Comparison of ENCODE assay signal across 8 cellular contexts in the genomic region with DNA sequence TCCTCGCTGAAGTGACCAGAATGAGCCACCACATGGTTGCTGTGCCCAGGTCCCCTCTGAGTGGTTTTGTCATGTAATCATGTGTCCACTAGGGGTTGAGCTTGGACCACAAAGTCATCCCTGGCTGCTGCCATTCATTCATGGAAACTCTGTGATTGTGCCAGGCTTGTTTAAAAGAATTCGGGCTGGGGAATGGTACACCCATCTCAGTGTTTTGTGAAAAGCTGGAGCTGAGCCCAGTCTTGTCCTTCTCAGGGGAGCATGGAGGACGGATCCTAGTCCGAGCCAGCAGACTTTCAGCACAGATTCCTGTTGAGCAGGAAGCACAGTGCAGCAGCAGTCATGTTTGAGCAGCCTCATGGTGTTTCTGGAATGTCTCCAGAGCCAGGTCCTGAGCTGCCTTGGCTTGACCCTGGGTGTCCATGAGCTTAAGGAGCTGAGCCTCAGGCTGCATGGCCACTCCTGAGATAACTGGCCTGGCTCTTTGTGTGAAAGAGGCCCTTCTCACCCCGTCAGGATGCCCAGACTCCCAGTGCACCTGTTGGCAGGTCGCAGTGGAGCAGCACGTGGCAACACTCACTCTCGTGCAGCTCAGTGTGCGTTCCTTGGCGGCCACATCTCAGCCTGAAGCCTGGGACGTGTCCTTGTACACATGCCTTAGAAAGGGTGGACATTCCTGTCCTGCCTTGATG.
DNase-seq lines count a peak whose midpoint lies in the region; ATAC-seq and TF ChIP-seq lines count a peak whose summit lies in the region.

No MANE protein-coding gene starts in this region.

- POLR2A ChIA-PET in HEK293 (lab: Yijun Ruan, JAX): interaction anchor here (0.8 kb wide), 1 partner anchor 311 kb away, joined by 3 read pairs; no protein-coding TSS in a partner anchor

- no peak overlapping the region for H3K4me3 Mint-ChIP-seq in stimulated activated memory B cell treated with anti-CD40 and anti-IgM and Interleukin-4, amounts not matched to agents 10 μg/mL and 1 μg/mL and 100 μg/mL, for 72 hours

- DNase-seq in CMK (ENCODE audit: low read depth) (peak; percentile 7), NCI-H82 (lab: John Stamatoyannopoulos, UW) (peak; percentile 86), T47D (ENCODE audit: low read depth in 1 of 2, low spot score in 1 of 2) (peak; percentile 58 to 89), inferior parietal cortex (ENCODE audit: extremely low spot score) (peak; percentile 82), activated gamma-delta T cell (lab: John Stamatoyannopoulos, UW) (no peak), KG1 (lab: John Stamatoyannopoulos, UW) (no peak)

- H3K36me3 ChIP-seq in HEK293 (ENCODE audit: control insufficient read depth in 2 of 2, insufficient read depth in 1 of 2, low read length in 2 of 2): no peaks in the 10 kb centered on the region

- H3K9me3 ChIP-seq in HEK293 (ENCODE audit: control insufficient read depth, insufficient read depth, low read depth, low read length): no peaks in the 10 kb centered on the region

- no peaks in the 10 kb centered on the region for H3K4me1 ChIP-seq in HEK293 (ENCODE audit: control insufficient read depth, insufficient read depth, low read length)

- in situ Hi-C loops in T47D (cut with HindIII; ENCODE audit: low pct_unique_long_range_greater_than_20kb, low sequenced_read_pairs): no loop called here

- H3K27ac Mint-ChIP-seq in stimulated activated memory B cell treated with anti-CD40 and anti-IgM and Interleukin-4, amounts not matched to agents 10 μg/mL and 1 μg/mL and 100 μg/mL, for 72 hours: no peak overlapping the region

- no peaks in the 10 kb centered on the region for H3K36me3 Mint-ChIP-seq in stimulated activated memory B cell treated with anti-CD40 and anti-IgM and Interleukin-4, amounts not matched to agents 10 μg/mL and 1 μg/mL and 100 μg/mL, for 72 hours

- TF ChIP-seq CTCF in HEK293 (tag by site-specific recombination; IDR thresholded peaks at IDR 0.05): peak; percentile 39; the same call in 1 of the 2 replicates

- H3K4me1 Mint-ChIP-seq in stimulated activated memory B cell treated with anti-CD40 and anti-IgM and Interleukin-4, amounts not matched to agents 10 μg/mL and 1 μg/mL and 100 μg/mL, for 72 hours: no peaks in the 10 kb centered on the region

- CTCF ChIA-PET in HEK293 (lab: Yijun Ruan, JAX): interaction anchor here (0.5 to 4.4 kb wide), 22 partner anchors 9 to 828 kb away, joined by 3 to 35 read pairs (median 3); no protein-coding TSS in a partner anchor

- peak; percentile 46 for ATAC-seq in stimulated activated memory B cell treated with anti-CD40 and anti-IgM and Interleukin-4, amounts not matched to agents 10 μg/mL and 1 μg/mL and 100 μg/mL, for 72 hours

- no peak overlapping the region for H3K27ac ChIP-seq in HEK293 (ENCODE audit: extremely low read depth, low read depth, low read length)

- H3K4me3 ChIP-seq in HEK293 (ENCODE audit: low read depth, low read length): no peak overlapping the region

- H3K9me3 Mint-ChIP-seq in stimulated activated memory B cell treated with anti-CD40 and anti-IgM and Interleukin-4, amounts not matched to agents 10 μg/mL and 1 μg/mL and 100 μg/mL, for 72 hours: no peaks in the 10 kb centered on the region

- no peaks in the 10 kb centered on the region for H3K27me3 Mint-ChIP-seq in stimulated activated memory B cell treated with anti-CD40 and anti-IgM and Interleukin-4, amounts not matched to agents 10 μg/mL and 1 μg/mL and 100 μg/mL, for 72 hours

TF ChIP-seq in HEK293, 187 proteins besides CTCF, POLR2A, EP300 and RAD21:
- no peak for TF ChIP-seq ZNF768 (tag by site-specific recombination; IDR thresholded peaks at IDR 0.05)
- no peak for TF ChIP-seq ZNF302 (tag by site-specific recombination; IDR thresholded peaks at IDR 0.05; ENCODE audit: low read depth)
- 0 out of 2 replicates have a peak, but pooled peaks have one; percentile 22 for TF ChIP-seq ZIC2 (tag by site-specific recombination; IDR thresholded peaks at IDR 0.05)
- TF ChIP-seq, protein P1, sequence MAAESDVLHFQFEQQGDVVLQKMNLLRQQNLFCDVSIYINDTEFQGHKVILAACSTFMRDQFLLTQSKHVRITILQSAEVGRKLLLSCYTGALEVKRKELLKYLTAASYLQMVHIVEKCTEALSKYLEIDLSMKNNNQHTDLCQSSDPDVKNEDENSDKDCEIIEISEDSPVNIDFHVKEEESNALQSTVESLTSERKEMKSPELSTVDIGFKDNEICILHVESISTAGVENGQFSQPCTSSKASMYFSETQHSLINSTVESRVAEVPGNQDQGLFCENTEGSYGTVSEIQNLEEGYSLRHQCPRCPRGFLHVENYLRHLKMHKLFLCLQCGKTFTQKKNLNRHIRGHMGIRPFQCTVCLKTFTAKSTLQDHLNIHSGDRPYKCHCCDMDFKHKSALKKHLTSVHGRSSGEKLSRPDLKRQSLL (tag by site-specific recombination; IDR thresholded peaks at IDR 0.05): no peak
- TF ChIP-seq, protein P2, sequence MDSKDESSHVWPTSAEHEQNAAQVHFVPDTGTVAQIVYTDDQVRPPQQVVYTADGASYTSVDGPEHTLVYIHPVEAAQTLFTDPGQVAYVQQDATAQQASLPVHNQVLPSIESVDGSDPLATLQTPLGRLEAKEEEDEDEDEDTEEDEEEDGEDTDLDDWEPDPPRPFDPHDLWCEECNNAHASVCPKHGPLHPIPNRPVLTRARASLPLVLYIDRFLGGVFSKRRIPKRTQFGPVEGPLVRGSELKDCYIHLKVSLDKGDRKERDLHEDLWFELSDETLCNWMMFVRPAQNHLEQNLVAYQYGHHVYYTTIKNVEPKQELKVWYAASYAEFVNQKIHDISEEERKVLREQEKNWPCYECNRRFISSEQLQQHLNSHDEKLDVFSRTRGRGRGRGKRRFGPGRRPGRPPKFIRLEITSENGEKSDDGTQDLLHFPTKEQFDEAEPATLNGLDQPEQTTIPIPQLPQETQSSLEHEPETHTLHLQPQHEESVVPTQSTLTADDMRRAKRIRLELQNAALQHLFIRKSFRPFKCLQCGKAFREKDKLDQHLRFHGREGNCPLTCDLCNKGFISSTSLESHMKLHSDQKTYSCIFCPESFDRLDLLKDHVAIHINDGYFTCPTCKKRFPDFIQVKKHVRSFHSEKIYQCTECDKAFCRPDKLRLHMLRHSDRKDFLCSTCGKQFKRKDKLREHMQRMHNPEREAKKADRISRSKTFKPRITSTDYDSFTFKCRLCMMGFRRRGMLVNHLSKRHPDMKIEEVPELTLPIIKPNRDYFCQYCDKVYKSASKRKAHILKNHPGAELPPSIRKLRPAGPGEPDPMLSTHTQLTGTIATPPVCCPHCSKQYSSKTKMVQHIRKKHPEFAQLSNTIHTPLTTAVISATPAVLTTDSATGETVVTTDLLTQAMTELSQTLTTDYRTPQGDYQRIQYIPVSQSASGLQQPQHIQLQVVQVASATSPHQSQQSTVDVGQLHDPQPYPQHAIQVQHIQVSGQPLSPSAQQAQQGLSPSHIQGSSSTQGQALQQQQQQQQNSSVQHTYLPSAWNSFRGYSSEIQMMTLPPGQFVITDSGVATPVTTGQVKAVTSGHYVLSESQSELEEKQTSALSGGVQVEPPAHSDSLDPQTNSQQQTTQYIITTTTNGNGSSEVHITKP (tag by site-specific recombination; IDR thresholded peaks at IDR 0.05): no peak
- no peak for TF ChIP-seq ZNF777 (tag by site-specific recombination; IDR thresholded peaks at IDR 0.05; ENCODE audit: borderline replicate concordance)
- 0 out of 2 replicates have a peak, but pooled peaks have one; percentile 30 for TF ChIP-seq ZNF660 (tag by site-specific recombination; IDR thresholded peaks at IDR 0.05)
- TF ChIP-seq PRDM1 (tag by site-specific recombination; IDR thresholded peaks at IDR 0.05): no peak
- TF ChIP-seq ZNF654 (tag by site-specific recombination; IDR thresholded peaks at IDR 0.05; ENCODE audit: low read depth): peak; percentile 84
- TF ChIP-seq KLF9 (tag by site-specific recombination; IDR thresholded peaks at IDR 0.05; ENCODE audit: low read depth): no peak
TF ChIP-seq in HEK293: peak in this region for 3.

Comparison
In these comparisons a context has a peak if more than half of its experiments do, and no peak if none do; other contexts are left out.
1. DNase-seq: peak in CMK (single experiment), NCI-H82 (single experiment), T47D (2 of 2) and inferior parietal cortex (single experiment); none in activated gamma-delta T cell (single experiment) and KG1 (single experiment).